10 cellular contexts compared by ENCODE assay signal in genomic region chr16:50769-51591, GRCh38. TPM values are rescaled to one million over a fixed set of nuclear protein-coding genes. Genes with fewer than 3 reads are reported as not detected.
DNase-seq lines count a peak whose midpoint lies in the region; ATAC-seq, FAIRE-seq and TF ChIP-seq lines count a peak whose summit lies in the region.
"Had no signal": no experiment of that assay in that cellular context is flagged by ENCODE, and none has a peak within 500 bp of the region (broad histone marks: within the 10 kb centered on the region; RNA-seq: fewer than 3 reads in every experiment).

No MANE protein-coding gene starts in this region.

- ATAC-seq in naive thymus-derived CD8-positive, alpha-beta T cell, result no peak
- no peak for ATAC-seq in HG02852 (IDR thresholded peaks at IDR 0.05; ENCODE audit: unreplicated experiment)

- peaks cover 0 to 46% (median 6%) of the 10 kb centered on the region in 3 donors for H3K36me3 Mint-ChIP-seq in naive thymus-derived CD8-positive, alpha-beta T cell

- H3K9me3 Mint-ChIP-seq in naive thymus-derived CD8-positive, alpha-beta T cell, result no peaks in the 10 kb centered on the region

- TF ChIP-seq CTCF in PC-9 (conservative IDR thresholded peaks at IDR 0.05), result no peak

- FAIRE-seq in frontal cortex (lab: Jason Lieb, UNC), result no peak

- H3K4me1 ChIP-seq in PC-9 (replicated peaks; ENCODE audit: insufficient read depth), result peaks cover 9% of the 10 kb centered on the region

- H3K9me2 ChIP-seq in PC-9 (ENCODE audit: insufficient read depth), result no peaks in the 10 kb centered on the region

- H3K4me2 ChIP-seq in PC-9, result peak overlapping the region; percentile 77; the same call in 1 of the 2 replicates

- H3K4me3 ChIP-seq in PC-9, result no peak overlapping the region

- peak overlapping the region in 3 of 10 donors; percentile 10 to 21 (median 21) for H3K27ac Mint-ChIP-seq in naive thymus-derived CD8-positive, alpha-beta T cell

- intact Hi-C loops in PC-9 (cut with micrococcal nuclease; ENCODE audit: unreplicated experiment), result no loop called here

- H3K27me3 Mint-ChIP-seq in naive thymus-derived CD8-positive, alpha-beta T cell, result no peaks in the 10 kb centered on the region

- BruUV-seq in PC-9 (replicated peaks; lab: Mats Ljungman, UMichigan), result no TSS peak

- peaks cover 10 to 41% (median 36%) of the 10 kb centered on the region in 4 donors for H3K4me1 Mint-ChIP-seq in naive thymus-derived CD8-positive, alpha-beta T cell

- H3K4me3 Mint-ChIP-seq in naive thymus-derived CD8-positive, alpha-beta T cell, result peak overlapping the region; percentile 28 to 99 (median 57)

- no peak overlapping the region for H2AFZ ChIP-seq in PC-9

- 0 out of 2 replicates have a peak, but pooled peaks cover 10% of the 10 kb centered on the region for H4K20me1 ChIP-seq in PC-9 (ENCODE audit: insufficient read depth)

- DNase-seq in NCI-H345 treated with DMSO at 0.1 percent for 48 hours (lab: John Stamatoyannopoulos, UW; ENCODE audit: unreplicated experiment) (peak; percentile 9), NCI-H345 (lab: John Stamatoyannopoulos, UW) (no peak), PC-9 (no peak), frontal cortex (ENCODE audit: low spot score in 2 of 2) (no peak)
- DNase-seq in naive thymus-derived CD8-positive, alpha-beta T cell, result no peak
- DNase-seq: brain microvascular endothelial cell; erythroblast; GOT3; stimulated activated naive CD4-positive, alpha-beta T cell had no signal

- H3K27ac ChIP-seq in PC-9, result no peak overlapping the region
- H3K27ac ChIP-seq: brain microvascular endothelial cell had no signal

- no peaks in the 10 kb centered on the region for H3K27me3 ChIP-seq in PC-9 (ENCODE audit: insufficient read depth, low read depth)
- H3K27me3 ChIP-seq: brain microvascular endothelial cell had no signal

- H3K79me2 ChIP-seq in PC-9 (ENCODE audit: low read depth), result peaks cover 46% of the 10 kb centered on the region

- CTCF ChIA-PET in PC-9 (lab: Charles Lee), result no interaction called here

- H3K36me3 ChIP-seq in PC-9 (ENCODE audit: low read depth), result peaks cover 13% of the 10 kb centered on the region

- no peaks in the 10 kb centered on the region for H3K9me3 ChIP-seq in PC-9 (ENCODE audit: insufficient read depth, low read depth)

- POLR2A ChIA-PET in PC-9 (lab: Charles Lee; ENCODE audit: unreplicated experiment), result no interaction called here
- POLR2A ChIA-PET in naive thymus-derived CD8-positive, alpha-beta T cell (lab: Charles Lee), result no interaction called here

- peaks cover 13% of the 10 kb centered on the region for H3F3A ChIP-seq in PC-9 (ENCODE audit: insufficient read depth, low read depth)

RNA-seq across cellular contexts. Expression of gene POLR3K, which starts 2.4 kb away (rescaled TPM):
- total RNA-seq in PC-9 (2021), result 33.5 and 38.4 TPM in 2 replicates
- total RNA-seq in naive thymus-derived CD8-positive, alpha-beta T cell, result 10 to 100 TPM; 16.2 to 17.1 TPM
- 10 to 100 TPM; 20.9 to 29.5 (median 23.1) TPM for polyA plus RNA-seq in naive thymus-derived CD8-positive, alpha-beta T cell
- 4.9 TPM for total RNA-seq in frontal cortex

RNA-seq across cellular contexts. Expression of gene SNRNP25, which starts 2.6 kb away (rescaled TPM):
- total RNA-seq in PC-9 (2021), result 60.8 and 61.4 TPM in 2 replicates
- total RNA-seq in naive thymus-derived CD8-positive, alpha-beta T cell, result 10 to 100 TPM in 1 of 2 experiments, 1 to 10 TPM in 1; 9.5 to 11.3 TPM
- 10 to 100 TPM; 20.2 to 30.2 (median 22.3) TPM for polyA plus RNA-seq in naive thymus-derived CD8-positive, alpha-beta T cell
- 14.3 TPM for total RNA-seq in frontal cortex

RNA-seq across cellular contexts. Expression of gene RHBDF1, which starts 21.5 kb away (rescaled TPM):
- total RNA-seq in PC-9 (2021), result 51.4 and 62.9 TPM in 2 replicates
- total RNA-seq in naive thymus-derived CD8-positive, alpha-beta T cell, result not detected
- polyA plus RNA-seq in naive thymus-derived CD8-positive, alpha-beta T cell, result under 1 TPM in 1 of 3 donors, not detected in 2; 0.50 TPM
- 1.6 TPM for total RNA-seq in frontal cortex

RNA-seq across cellular contexts. Expression of gene MPG, which starts 27.0 kb away (rescaled TPM):
- 86.2 and 138 TPM in 2 replicates for total RNA-seq in PC-9 (2021)
- total RNA-seq in naive thymus-derived CD8-positive, alpha-beta T cell, result 10 to 100 TPM; 24.5 to 27.2 TPM
- 10 to 100 TPM; 46.0 to 57.7 (median 51.8) TPM for polyA plus RNA-seq in naive thymus-derived CD8-positive, alpha-beta T cell
- total RNA-seq in frontal cortex, result 48.9 TPM

Comparison
In these comparisons a context has a peak if more than half of its experiments do, and no peak if none do; other contexts are left out.
1. RNA of gene RHBDF1, which starts 21.5 kb away (total RNA-seq): 51.4 to 62.9 TPM in PC-9; 1.6 TPM in frontal cortex (single experiment) and not detected in naive thymus-derived CD8-positive, alpha-beta T cell; every median in the first group is over 10 times any median in the second.